22 cellular contexts compared by ENCODE assay signal in the genomic region with DNA sequence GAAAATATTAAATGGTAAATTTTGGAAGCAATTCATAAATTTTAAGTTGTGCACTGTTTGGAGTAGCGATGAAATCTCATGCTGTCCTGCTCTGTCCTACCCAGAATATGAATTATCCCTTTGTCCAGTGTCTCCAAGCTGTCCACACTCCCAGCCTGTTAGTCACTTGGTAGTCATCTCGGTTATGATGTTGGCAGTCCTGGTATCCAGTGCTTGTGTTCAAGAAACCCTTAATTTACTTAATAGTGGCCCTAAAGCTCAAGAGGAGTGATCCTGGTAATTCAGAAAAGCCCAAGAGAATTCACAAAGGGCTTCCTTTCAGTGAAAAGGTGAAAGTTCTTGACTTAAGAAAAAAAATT.
DNase-seq lines count a peak whose midpoint lies in the region; ATAC-seq and TF ChIP-seq lines count a peak whose summit lies in the region.
"Had no signal": no experiment of that assay in that cellular context is flagged by ENCODE, and none has a peak within 500 bp of the region (broad histone marks: within the 10 kb centered on the region; RNA-seq: fewer than 3 reads in every experiment).

No MANE protein-coding gene starts in this region.

- H3K36me3 ChIP-seq in PC-3 (ENCODE audit: low read depth, low read length) (no peaks in the 10 kb centered on the region), upper lobe of left lung (no peaks in the 10 kb centered on the region), spleen (no peaks in the 10 kb centered on the region), vagina (no peaks in the 10 kb centered on the region)
- H3K36me3 ChIP-seq: esophagus squamous epithelium, heart left ventricle, sigmoid colon, tibial artery had no signal

- peak overlapping the region; percentile 76 for H3K27ac ChIP-seq in PC-3 (ENCODE audit: low read length)
- H3K27ac ChIP-seq in cingulate gyrus (ENCODE audit: low read depth, low read length), result peak overlapping the region; percentile 26
- H3K27ac ChIP-seq in upper lobe of left lung, result no peak overlapping the region
- no peak overlapping the region for H3K27ac ChIP-seq in spleen
- no peak overlapping the region for H3K27ac ChIP-seq in vagina
- H3K27ac ChIP-seq: esophagus squamous epithelium, heart left ventricle, sigmoid colon had no signal

- POLR2A ChIA-PET in PC-3 (lab: Charles Lee; ENCODE audit: unreplicated experiment), result no interaction called here

- H3K9me3 ChIP-seq in PC-3 (ENCODE audit: low read length) (no peaks in the 10 kb centered on the region), upper lobe of left lung (no peaks in the 10 kb centered on the region), spleen (no peaks in the 10 kb centered on the region), vagina (no peaks in the 10 kb centered on the region)
- H3K9me3 ChIP-seq: esophagus squamous epithelium, heart left ventricle, sigmoid colon, tibial artery had no signal

- DNase-seq in ELR (ENCODE audit: low read depth), result peak; percentile 86
- DNase-seq in PC-3, result peak; percentile 85
- DNase-seq in pons (ENCODE audit: low spot score), result peak; percentile 38
- DNase-seq in upper lobe of left lung, result no peak
- no peak for DNase-seq in spleen
- no peak for DNase-seq in vagina (ENCODE audit: extremely low spot score in 2 of 2)
- no peak for DNase-seq in GM20000 (ENCODE audit: low spot score)
- DNase-seq: activated CD4-positive, alpha-beta T cell treated with anti-CD3 and anti-CD28 coated beads, Interleukin-2, amount 10 ng/mL, durations not matched to agents 24 days and 14 days; Calu3; esophagus squamous epithelium; H9; heart left ventricle; immature natural killer cell; NCI-H1694 treated with DMSO at 0.1 percent for 48 hours; occipital lobe; sigmoid colon; stimulated activated CD4-positive, alpha-beta T cell treated with anti-CD3 and anti-CD28 coated beads, Interleukin-1b, Interleukin-23, amount 100 ng/mL, for 48 hours; stimulated activated naive CD4-positive, alpha-beta T cell treated with Interleukin-2 at 50 U/mL for 16 hours; SW 1271; tibial artery had no signal

- H3K4me2 ChIP-seq in PC-3 (ENCODE audit: low read length), result peak overlapping the region; percentile 68

- no TSS peak for BruUV-seq in PC-3 (replicated peaks; lab: Mats Ljungman, UMichigan)

- H3K9me2 ChIP-seq in PC-3 (replicated peaks; ENCODE audit: low read length), result no peaks in the 10 kb centered on the region

- H3K4me3 ChIP-seq in PC-3 (ENCODE audit: low read length) (no peak overlapping the region), upper lobe of left lung (no peak overlapping the region), spleen (no peak overlapping the region), vagina (no peak overlapping the region)
- H3K4me3 ChIP-seq: esophagus squamous epithelium, heart left ventricle, sigmoid colon, tibial artery had no signal

- H3F3A ChIP-seq in PC-3 (ENCODE audit: low read length, unreplicated experiment), result no peaks in the 10 kb centered on the region

- TF ChIP-seq CTCF in PC-3 (conservative IDR thresholded peaks at IDR 0.05; ENCODE audit: low read depth, low read length) (no peak), upper lobe of left lung (IDR thresholded peaks at IDR 0.05) (no peak), spleen (IDR thresholded peaks at IDR 0.05 in 8 of 11, conservative IDR thresholded peaks at IDR 0.05 in 3 of 11) (no peak), vagina (IDR thresholded peaks at IDR 0.05) (no peak), GM20000 (IDR thresholded peaks at IDR 0.05; ENCODE audit: extremely low read depth, missing control alignments) (no peak)

- no peaks in the 10 kb centered on the region for H4K20me1 ChIP-seq in PC-3 (ENCODE audit: low read length)

- CTCF ChIA-PET in PC-3 (lab: Charles Lee), result no interaction called here

- WGBS in upper lobe of left lung, 2 donors, result 88 to 96% methylated on average over 2 of the region's 2 CpGs
- WGBS in spleen, 5 donors, result 81 to 94% (median 89%) methylated on average over 2 of the region's 2 CpGs

- H3K27me3 ChIP-seq in PC-3 (ENCODE audit: low read length), result no peaks in the 10 kb centered on the region
- H3K27me3 ChIP-seq in upper lobe of left lung, result no peaks in the 10 kb centered on the region
- peaks cover 0 to 15% (median 0%) of the 10 kb centered on the region in 7 donors for H3K27me3 ChIP-seq in spleen (replicated peaks in 1 of 7)
- no peaks in the 10 kb centered on the region for H3K27me3 ChIP-seq in vagina
- H3K27me3 ChIP-seq: heart left ventricle, sigmoid colon, tibial artery had no signal

- no peak for TF ChIP-seq POLR2A in upper lobe of left lung (IDR thresholded peaks at IDR 0.05)
- TF ChIP-seq POLR2A in spleen (IDR thresholded peaks at IDR 0.05), result no peak
- no peak for TF ChIP-seq POLR2A in vagina (IDR thresholded peaks at IDR 0.05)

- ATAC-seq in PC-3 (peak; percentile 100), upper lobe of left lung (ENCODE audit: low FRiP score in 2 of 2) (no peak)
- ATAC-seq: heart left ventricle, HepG2 had no signal

- no peaks in the 10 kb centered on the region for H3K79me2 ChIP-seq in PC-3 (ENCODE audit: low read length)

- H2AFZ ChIP-seq in PC-3 (ENCODE audit: low read length), result no peak overlapping the region

- H3K9ac ChIP-seq in PC-3 (ENCODE audit: low read length), result no peak overlapping the region

- intact Hi-C loops in PC-3 (cut with micrococcal nuclease) (loop anchor here (1.0 to 5.0 kb wide), 2 partner anchors 36 to 45 kb away; no protein-coding TSS in a partner anchor), spleen (cut with DNase I; ENCODE audit: low total_unique reads) (no loop called here), vagina (cut with DNase I) (no loop called here)

- no peak for TF ChIP-seq EP300 in upper lobe of left lung (IDR thresholded peaks at IDR 0.05)

- H3K4me1 ChIP-seq in PC-3 (ENCODE audit: insufficient read depth, low read length), result peaks cover 10% of the 10 kb centered on the region
- H3K4me1 ChIP-seq in upper lobe of left lung, result no peaks in the 10 kb centered on the region
- no peaks in the 10 kb centered on the region for H3K4me1 ChIP-seq in spleen
- no peaks in the 10 kb centered on the region for H3K4me1 ChIP-seq in vagina
- H3K4me1 ChIP-seq: esophagus squamous epithelium, sigmoid colon had no signal

Comparison
In these comparisons a context has a peak if more than half of its experiments do, and no peak if none do; other contexts are left out.
1. DNase-seq: peak in ELR (single experiment), PC-3 (single experiment) and pons (single experiment); none in upper lobe of left lung (0 of 2), spleen (single experiment), vagina (0 of 2) and GM20000 (single experiment).
2. H3K27ac ChIP-seq: peak in PC-3 (single experiment) and cingulate gyrus (single experiment); none in upper lobe of left lung (0 of 4), spleen (0 of 8) and vagina (single experiment).